In genomic region chr1:226625832-226626576, GRCh38 we compare ENCODE assay signal across 8 cellular contexts.
A peak's percentile ranks its signal among the peaks of the same experiment; 100 is the strongest.
DNase-seq lines count a peak whose midpoint lies in the region; ATAC-seq, FAIRE-seq and TF ChIP-seq lines count a peak whose summit lies in the region.

No MANE protein-coding gene starts in this region.

- POLR2A ChIA-PET in OCI-LY7 (lab: Charles Lee) (interaction anchor here (0.8 kb wide), 1 partner anchor 384 kb away, joined by 3 read pairs; no protein-coding TSS in a partner anchor), HepG2 (lab: Yijun Ruan, JAX) (no interaction called here)

- H3K9ac ChIP-seq in DND-41 (ENCODE audit: low read depth, low read length) (peak overlapping the region; percentile 24; the same call in 1 of the 2 replicates), HepG2 (ENCODE audit: insufficient read depth, low read depth, low read length) (no peak overlapping the region)

- DNase-seq in DND-41 (no peak), OCI-LY7 (ENCODE audit: low spot score) (no peak), HepG2 (ENCODE audit: low spot score) (no peak), hepatic stellate cell (ENCODE audit: low spot score) (no peak), DMS114 treated with DMSO at 0.1 percent for 48 hours (lab: John Stamatoyannopoulos, UW; ENCODE audit: unreplicated experiment) (no peak)

- no peaks in the 10 kb centered on the region for H3K27me3 ChIP-seq in DND-41 (ENCODE audit: insufficient read depth, low read length, poor library complexity)
- peaks cover 0 to 22% of the 10 kb centered on the region in 2 experiments; a peak in 3 of 5 replicates for H3K27me3 ChIP-seq in HepG2 (ENCODE audit: control insufficient read depth in 1 of 2, insufficient read depth in 2 of 2, low read length in 2 of 2)

- H3K4me3 ChIP-seq in DND-41 (ENCODE audit: low read depth in 1 of 2, low read length in 2 of 2) (peak overlapping the region in 1 of 2 experiments; percentile 49; a peak in 2 of 4 replicates), OCI-LY7 (ENCODE audit: low read depth, low read length, poor library complexity, severe bottlenecking) (no peak overlapping the region), HepG2 (replicated peaks in 1 of 3; ENCODE audit: insufficient read depth in 1 of 3, low read depth in 2 of 3, low read length in 3 of 3) (no peak overlapping the region)

- H3K4me2 ChIP-seq in DND-41 (ENCODE audit: insufficient read depth, low read length): peak overlapping the region; percentile 67
- H3K4me2 ChIP-seq in OCI-LY7 (ENCODE audit: low read length): peak overlapping the region; percentile 32; the same call in 1 of the 2 replicates
- H3K4me2 ChIP-seq in HepG2 (ENCODE audit: low read depth, low read length): no peak overlapping the region

- peaks cover 10% of the 10 kb centered on the region for H3K4me1 ChIP-seq in DND-41 (ENCODE audit: insufficient read depth, low read length)
- H3K4me1 ChIP-seq in OCI-LY7 (ENCODE audit: insufficient read depth, low read length, poor library complexity, severe bottlenecking): peaks cover 3% of the 10 kb centered on the region
- H3K4me1 ChIP-seq in HepG2 (ENCODE audit: insufficient read depth, low read length): peaks cover 11% of the 10 kb centered on the region

- TF ChIP-seq EP300 in HepG2 (IDR thresholded peaks at IDR 0.05; ENCODE audit: low read depth in 2 of 2, low read length in 2 of 2): no peak
- no peak for TF ChIP-seq EP300 in HepG2 (CRISPR knock-in tag; IDR thresholded peaks at IDR 0.05; ENCODE audit: borderline replicate concordance)

- H3K9me3 ChIP-seq in DND-41 (ENCODE audit: insufficient read depth, low read length, severe bottlenecking) (no peaks in the 10 kb centered on the region), OCI-LY7 (ENCODE audit: low read length) (peaks cover 4% of the 10 kb centered on the region; the same call in 1 of the 2 replicates), HepG2 (ENCODE audit: low read length) (no peaks in the 10 kb centered on the region; the same call in 1 of the 2 replicates)

- no peak for TF ChIP-seq RAD21 in HepG2 (CRISPR knock-in tag; IDR thresholded peaks at IDR 0.05)

- 45% methylated on average over 10 of the region's 10 CpGs for WGBS in HepG2 (ENCODE audit: low lambda C conversion rate)

- intact Hi-C loops in OCI-LY7 (cut with micrococcal nuclease; ENCODE audit: unreplicated experiment): loop anchor here (1.0 to 2.0 kb wide), 2 partner anchors 202 to 203 kb away; no protein-coding TSS in a partner anchor
- intact Hi-C loops in HepG2 (cut with micrococcal nuclease; ENCODE audit: unreplicated experiment): no loop called here

- no peak for FAIRE-seq in HepG2 (lab: Jason Lieb, UNC)

- H3K27ac ChIP-seq in DND-41 (ENCODE audit: low read length) (no peak overlapping the region), OCI-LY7 (ENCODE audit: low read depth, low read length, poor library complexity, severe bottlenecking) (no peak overlapping the region), HepG2 (ENCODE audit: extremely low read length, insufficient read depth, low read length) (no peak overlapping the region)

- peak; percentile 72 for ATAC-seq in DND-41 (ENCODE audit: insufficient read depth, low read depth)
- ATAC-seq in GM21717 (IDR thresholded peaks at IDR 0.05; ENCODE audit: unreplicated experiment): peak; percentile 14
- no peak; the same call in 1 of the 3 replicates for ATAC-seq in HepG2
- no peak for ATAC-seq in HG03432 (IDR thresholded peaks at IDR 0.05; ENCODE audit: unreplicated experiment)
- ATAC-seq in HG03565 (IDR thresholded peaks at IDR 0.05; ENCODE audit: unreplicated experiment): no peak

- in situ Hi-C loops in HepG2 (cut with HindIII; ENCODE audit: extremely low pct_ligation_motif_present, low pct_unique_long_range_greater_than_20kb): no loop called here

- no peaks in the 10 kb centered on the region for H3K9me2 ChIP-seq in OCI-LY7 (ENCODE audit: insufficient read depth, low read length)

- H3K36me3 ChIP-seq in DND-41 (ENCODE audit: insufficient read depth, low read length) (no peaks in the 10 kb centered on the region), OCI-LY7 (ENCODE audit: insufficient read depth, low read length) (no peaks in the 10 kb centered on the region), HepG2 (replicated peaks in 1 of 2; ENCODE audit: control insufficient read depth in 1 of 2, insufficient read depth in 2 of 2, low read length in 2 of 2) (no peaks in the 10 kb centered on the region)

- CTCF ChIA-PET in OCI-LY7 (lab: Charles Lee; ENCODE audit: unreplicated experiment): interaction anchor here (0.6 to 1.3 kb wide), 7 partner anchors 11 to 518 kb away, joined by 3 to 7 read pairs (median 3); no protein-coding TSS in a partner anchor
- CTCF ChIA-PET in HepG2 (lab: Yijun Ruan, JAX; ENCODE audit: low intra/inter-chr PET ratio, low total read pairs): no interaction called here

- H2AFZ ChIP-seq in DND-41 (ENCODE audit: low read depth, low read length): peak overlapping the region; percentile 94
- H2AFZ ChIP-seq in OCI-LY7 (ENCODE audit: low read length): no peak overlapping the region; the same call in 1 of the 2 replicates
- H2AFZ ChIP-seq in HepG2 (ENCODE audit: low read length): no peak overlapping the region

- H3K79me2 ChIP-seq in DND-41 (ENCODE audit: insufficient read depth, low read length) (no peaks in the 10 kb centered on the region), OCI-LY7 (ENCODE audit: insufficient read depth, low read depth, low read length) (no peaks in the 10 kb centered on the region), HepG2 (ENCODE audit: insufficient read depth, low read length) (no peaks in the 10 kb centered on the region)

- no peak for TF ChIP-seq POLR2A in HepG2 (IDR thresholded peaks at IDR 0.05; ENCODE audit: insufficient read depth in 1 of 2, low read depth in 2 of 2, low read length in 2 of 2)

- no TSS peak for BruUV-seq in OCI-LY7 (replicated peaks; lab: Mats Ljungman, UMichigan)
- BruUV-seq in HepG2 (replicated peaks; lab: Mats Ljungman, UMichigan): no TSS peak

- H4K20me1 ChIP-seq in DND-41 (ENCODE audit: insufficient read depth, low read length) (no peaks in the 10 kb centered on the region), OCI-LY7 (ENCODE audit: insufficient read depth, low read length) (no peaks in the 10 kb centered on the region), HepG2 (ENCODE audit: insufficient read depth, low read length) (no peaks in the 10 kb centered on the region)

- TF ChIP-seq CTCF in DND-41 (IDR thresholded peaks at IDR 0.05; ENCODE audit: borderline replicate concordance, extremely low read depth, low read length, poor library complexity, severe bottlenecking) (no peak), OCI-LY7 (conservative IDR thresholded peaks at IDR 0.05; ENCODE audit: low read length) (no peak), HepG2 (CRISPR knock-in tag; IDR thresholded peaks at IDR 0.05) (no peak)

TF ChIP-seq in HepG2, 621 proteins besides CTCF, POLR2A, EP300 and RAD21:
- TF ChIP-seq ZBTB14 (CRISPR knock-in tag; IDR thresholded peaks at IDR 0.05) (0 out of 2 replicates have a peak, but pooled peaks have one; percentile 21), MXD1 (CRISPR knock-in tag; IDR thresholded peaks at IDR 0.05) (no peak), GTF2F1 (IDR thresholded peaks at IDR 0.05; ENCODE audit: low read length) (no peak)

Comparison
In these comparisons a context has a peak if more than half of its experiments do, and no peak if none do; other contexts are left out.
1. ATAC-seq: peak in DND-41 (single experiment) and GM21717 (single experiment); none in HepG2 (single experiment), HG03432 (single experiment) and HG03565 (single experiment).